In the genomic region with DNA sequence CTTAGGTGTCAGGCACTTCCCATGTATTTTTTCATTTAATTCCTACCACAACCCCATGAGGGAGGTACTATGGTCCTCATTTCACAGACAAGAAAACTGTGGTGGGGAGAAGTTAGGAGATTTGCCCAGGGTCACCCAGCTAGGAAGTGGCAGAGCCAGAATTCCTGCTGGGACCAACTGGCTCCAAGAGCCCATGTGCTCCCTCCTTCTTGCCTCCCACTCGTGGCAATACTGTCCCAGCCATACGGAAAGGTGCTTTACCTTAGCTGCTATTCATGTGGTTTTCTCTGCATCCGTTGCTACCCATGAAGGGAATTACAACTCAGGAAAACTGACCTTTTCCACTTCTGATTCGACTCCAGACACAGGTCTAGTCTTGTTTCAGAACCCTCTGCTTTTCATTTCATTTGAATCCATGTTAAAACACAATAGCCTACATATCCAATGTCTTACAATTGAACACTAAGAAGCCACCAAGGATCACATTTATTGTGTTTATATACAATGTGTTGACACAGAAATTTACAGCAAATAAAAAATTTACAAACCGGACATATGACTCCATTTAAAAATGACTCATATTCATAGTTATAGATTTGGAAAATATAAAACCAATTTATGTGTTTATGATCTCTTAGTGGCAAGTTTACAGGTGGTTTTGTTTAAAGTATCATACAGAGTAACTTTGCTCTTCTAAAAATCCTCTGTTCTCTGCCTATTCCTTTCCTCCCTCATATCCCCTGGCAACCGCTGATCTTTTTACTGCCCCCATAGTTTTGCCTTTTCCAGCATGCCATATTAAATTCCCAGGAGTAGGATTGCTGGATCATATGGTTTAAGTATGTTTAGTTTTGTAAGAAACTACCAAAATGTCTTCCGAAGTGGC, we compare ENCODE assay signal across 18 cellular contexts. TPM values are rescaled to one million over a fixed set of nuclear protein-coding genes. Genes with fewer than 3 reads are reported as not detected.
A peak's percentile ranks its signal among the peaks of the same experiment; 100 is the strongest.
DNase-seq lines count a peak whose midpoint lies in the region; ATAC-seq, FAIRE-seq and TF ChIP-seq lines count a peak whose summit lies in the region.
"Had no signal": no experiment of that assay in that cellular context is flagged by ENCODE, and none has a peak within 500 bp of the region (broad histone marks: within the 10 kb centered on the region; RNA-seq: fewer than 3 reads in every experiment).

No MANE protein-coding gene starts in this region.

- no peaks in the 10 kb centered on the region for H3K4me1 Mint-ChIP-seq in MCF 10A (ENCODE audit: insufficient read depth, unreplicated experiment)
- H3K4me1 Mint-ChIP-seq: B cell had no signal

- H3K4me3 Mint-ChIP-seq in MCF 10A (ENCODE audit: unreplicated experiment), result no peak overlapping the region
- H3K4me3 Mint-ChIP-seq: B cell; CD4-positive, CD25-positive, alpha-beta regulatory T cell had no signal

- H2AFZ ChIP-seq in mammary epithelial cell (ENCODE audit: low read depth, low read length), result peak overlapping the region; percentile 56

- DNase-seq in mammary epithelial cell (peak; percentile 32), MCF 10A (ENCODE audit: unreplicated experiment) (no peak), fibroblast of peridontal ligament (ENCODE audit: extremely low read depth) (peak; percentile 22), suprapubic skin (ENCODE audit: low spot score in 2 of 2) (no peak), GM19239 (ENCODE audit: insufficient read length, low spot score) (no peak)
- DNase-seq: CD4-positive, CD25-positive, alpha-beta regulatory T cell; COR-L47; MG63; NCI-H1048; NCI-H1436; NCI-H446 treated with DMSO at 0.1 percent for 48 hours; Right ventricle myocardium superior had no signal

- no TSS peak for BruUV-seq in mammary epithelial cell (replicated peaks; lab: Mats Ljungman, UMichigan)
- no TSS peak for BruUV-seq in MCF 10A (replicated peaks; lab: Mats Ljungman, UMichigan)

- peaks cover 34% of the 10 kb centered on the region for H3K36me3 Mint-ChIP-seq in MCF 10A (ENCODE audit: insufficient read depth, unreplicated experiment)

- intact Hi-C loops in mammary epithelial cell (cut with micrococcal nuclease), result no loop called here
- intact Hi-C loops in MCF 10A (cut with micrococcal nuclease), result no loop called here

- no peak for ATAC-seq in GM21528 (IDR thresholded peaks at IDR 0.05; ENCODE audit: low FRiP score, unreplicated experiment)
- ATAC-seq in HG03469 (IDR thresholded peaks at IDR 0.05; ENCODE audit: unreplicated experiment), result no peak
- ATAC-seq: GM12878 had no signal

- H3K27ac ChIP-seq in mammary epithelial cell (ENCODE audit: insufficient read depth, low read depth, low read length) (no peak overlapping the region), VCaP (peak overlapping the region; percentile 5; the same call in 1 of the 2 replicates), suprapubic skin (no peak overlapping the region)

- in situ Hi-C loops in mammary epithelial cell (cut with MboI; ENCODE audit: low sequenced_read_pairs in 2 of 2), result no loop called here

- no peak for TF ChIP-seq POLR2A in suprapubic skin (IDR thresholded peaks at IDR 0.05)

- H3K27me3 ChIP-seq in mammary epithelial cell (ENCODE audit: insufficient read depth, low read length) (no peaks in the 10 kb centered on the region), suprapubic skin (no peaks in the 10 kb centered on the region)
- H3K27me3 ChIP-seq: MG63 had no signal

- no peaks in the 10 kb centered on the region for H3K36me3 ChIP-seq in mammary epithelial cell (ENCODE audit: insufficient read depth, low read length)
- no peaks in the 10 kb centered on the region for H3K36me3 ChIP-seq in suprapubic skin
- H3K36me3 ChIP-seq: MG63 had no signal

- no peak for TF ChIP-seq CTCF in mammary epithelial cell (conservative IDR thresholded peaks at IDR 0.05 in 1 of 2, IDR thresholded peaks at IDR 0.05 in 1 of 2; ENCODE audit: extremely low read depth in 1 of 2, insufficient read depth in 1 of 2, low read depth in 1 of 2, low read length in 2 of 2)
- TF ChIP-seq CTCF in MCF 10A (IDR thresholded peaks at IDR 0.05; ENCODE audit: unreplicated experiment), result no peak
- TF ChIP-seq CTCF in VCaP (conservative IDR thresholded peaks at IDR 0.05), result no peak
- no peak for TF ChIP-seq CTCF in suprapubic skin (IDR thresholded peaks at IDR 0.05)

- dilution Hi-C loops in mammary epithelial cell (cut with HindIII; ENCODE audit: low sequenced_read_pairs), result no loop called here

- H3K4me2 ChIP-seq in mammary epithelial cell (ENCODE audit: insufficient read depth, low read depth, low read length), result no peak overlapping the region

- H4K20me1 ChIP-seq in mammary epithelial cell (ENCODE audit: insufficient read depth, low read length), result no peaks in the 10 kb centered on the region

- H3K9me3 ChIP-seq in mammary epithelial cell (replicated peaks; ENCODE audit: insufficient read depth, low read length), result peaks cover 9% of the 10 kb centered on the region
- H3K9me3 ChIP-seq in suprapubic skin, result peaks cover 15% of the 10 kb centered on the region

- 42% methylated on average over 7 of the region's 7 CpGs for WGBS in mammary epithelial cell (ENCODE audit: low coverage, missing lambda C conversion rate)
- 59% methylated on average over 7 of the region's 7 CpGs for WGBS in suprapubic skin

- H3K79me2 ChIP-seq in mammary epithelial cell (ENCODE audit: insufficient read depth, low read length), result no peaks in the 10 kb centered on the region

- H3K9me3 Mint-ChIP-seq in MCF 10A (ENCODE audit: unreplicated experiment), result peaks cover 29% of the 10 kb centered on the region

- no peak overlapping the region for H3K9ac ChIP-seq in mammary epithelial cell (ENCODE audit: insufficient read depth, low read length)

- POLR2A ChIA-PET in MCF 10A (lab: Yijun Ruan, JAX), result interaction anchor here (0.6 to 1.0 kb wide), 3 partner anchors 12 to 57 kb away, joined by 3 to 4 read pairs (median 3); no protein-coding TSS in a partner anchor

- CTCF ChIA-PET in mammary epithelial cell (lab: Charles Lee; ENCODE audit: low non-redundant PET), result no interaction called here
- CTCF ChIA-PET in MCF 10A (lab: Yijun Ruan, JAX), result interaction anchor here (0.8 kb wide), 1 partner anchor 28 kb away, joined by 3 read pairs; no protein-coding TSS in a partner anchor

- H3K27me3 Mint-ChIP-seq in MCF 10A (ENCODE audit: insufficient read depth, unreplicated experiment), result no peaks in the 10 kb centered on the region
- H3K27me3 Mint-ChIP-seq: CD4-positive, CD25-positive, alpha-beta regulatory T cell had no signal

- no peak for TF ChIP-seq EP300 in suprapubic skin (IDR thresholded peaks at IDR 0.05)

- H3K27ac Mint-ChIP-seq in MCF 10A (ENCODE audit: low read depth, unreplicated experiment), result no peak overlapping the region
- H3K27ac Mint-ChIP-seq: B cell; CD4-positive, CD25-positive, alpha-beta regulatory T cell had no signal

- H3K4me1 ChIP-seq in mammary epithelial cell (ENCODE audit: insufficient read depth, low read length), result peaks cover 14% of the 10 kb centered on the region
- no peaks in the 10 kb centered on the region for H3K4me1 ChIP-seq in suprapubic skin

- FAIRE-seq in GM19239 (lab: Jason Lieb, UNC), result no peak
- FAIRE-seq: GM12878, H54 had no signal

- H3K4me3 ChIP-seq in mammary epithelial cell (replicated peaks in 1 of 3; ENCODE audit: insufficient read depth in 1 of 3, low read depth in 2 of 3, low read length in 3 of 3) (no peak overlapping the region), suprapubic skin (no peak overlapping the region)
- H3K4me3 ChIP-seq: GM12878, MG63 had no signal

RNA-seq across cellular contexts. Expression of gene BTD, which starts 58.8 kb away (rescaled TPM):
- total RNA-seq in mammary epithelial cell, result 10 to 100 TPM in 1 of 2 donors, 1 to 10 TPM in 1; 8.0 to 21.7 TPM
- polyA plus RNA-seq in mammary epithelial cell, result 17.2 TPM
- polyA minus RNA-seq in mammary epithelial cell, result 15.1 TPM
- total RNA-seq in MCF 10A (2022), result 5.9 and 7.2 TPM in 2 replicates
- 10 to 100 TPM; 16.9 to 25.9 (median 19.1) TPM for total RNA-seq in suprapubic skin

RNA-seq across cellular contexts. Expression of gene HACL1, which starts 58.9 kb away (rescaled TPM):
- 10 to 100 TPM; 17.4 to 22.5 TPM for total RNA-seq in mammary epithelial cell
- 23.5 TPM for polyA plus RNA-seq in mammary epithelial cell
- polyA minus RNA-seq in mammary epithelial cell, result 29.6 TPM
- total RNA-seq in MCF 10A (2022), result 19.6 and 21.0 TPM in 2 replicates
- 10 to 100 TPM; 13.1 to 33.0 (median 19.5) TPM for total RNA-seq in suprapubic skin

Comparison
In these comparisons a context has a peak if more than half of its experiments do, and no peak if none do; other contexts are left out.
1. DNase-seq: peak in mammary epithelial cell (single experiment) and fibroblast of peridontal ligament (single experiment); none in MCF 10A (single experiment), suprapubic skin (0 of 2) and GM19239 (single experiment).